ENCODE assay signal across 16 cellular contexts in the genomic region with DNA sequence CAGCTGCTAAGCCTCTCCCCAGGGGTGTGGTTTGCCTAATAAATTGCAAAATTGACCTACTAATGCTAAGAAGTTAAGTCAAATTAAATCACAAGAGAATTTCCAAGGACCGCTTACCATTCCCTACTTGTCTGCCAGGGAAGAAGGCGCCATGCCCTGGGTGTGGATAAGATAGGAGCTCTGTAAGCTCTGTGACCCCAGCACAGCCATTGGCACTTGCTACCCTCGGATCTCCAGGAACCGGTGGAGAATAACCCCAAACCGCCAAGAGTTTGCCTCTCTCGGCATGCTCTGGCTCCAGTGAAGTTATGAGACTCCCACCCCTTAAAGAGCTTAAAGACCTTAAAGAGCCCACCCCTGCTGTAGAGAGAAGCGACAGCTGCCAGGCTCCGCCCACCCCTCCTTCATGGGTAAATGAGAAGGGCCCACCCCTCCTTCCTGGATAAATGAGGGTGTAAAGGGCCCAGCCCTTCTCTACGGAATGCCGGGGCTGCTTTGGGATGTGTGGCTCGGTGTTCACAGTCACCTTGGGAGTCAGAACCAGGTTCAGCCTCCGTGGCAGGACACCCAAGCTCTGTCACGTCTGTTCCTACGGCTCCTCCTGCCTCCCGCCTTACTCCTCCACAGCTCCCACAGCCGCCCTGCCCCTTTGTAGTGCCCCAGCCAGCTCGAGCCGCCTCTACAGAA. TPM values are rescaled to one million over a fixed set of nuclear protein-coding genes. Genes with fewer than 3 reads are reported as not detected.
A peak's percentile ranks its signal among the peaks of the same experiment; 100 is the strongest.
DNase-seq lines count a peak whose midpoint lies in the region; TF ChIP-seq lines count a peak whose summit lies in the region.
"Had no signal": no experiment of that assay in that cellular context is flagged by ENCODE, and none has a peak within 500 bp of the region (broad histone marks: within the 10 kb centered on the region; RNA-seq: fewer than 3 reads in every experiment).

No MANE protein-coding gene starts in this region.

- no peak for TF ChIP-seq CTCF in endodermal cell (conservative IDR thresholded peaks at IDR 0.05)
- TF ChIP-seq CTCF in spleen (IDR thresholded peaks at IDR 0.05 in 8 of 11, conservative IDR thresholded peaks at IDR 0.05 in 3 of 11): no peak

- DNase-seq in NCI-H1417 (lab: John Stamatoyannopoulos, UW) (peak; percentile 25 to 48 (median 27)), NCI-H1417 treated with DMSO at 0.1 percent for 48 hours (lab: John Stamatoyannopoulos, UW) (no peak), endodermal cell (peak; percentile 85), left kidney (ENCODE audit: low read depth, low spot score) (peak; percentile 82), spleen (peak; percentile 55), T-helper 1 cell (no peak), GM03348 (ENCODE audit: low spot score) (no peak), HPDE6-E6E7 (ENCODE audit: extremely low spot score) (no peak)
- DNase-seq: activated CD4-positive, CD25-positive, alpha-beta regulatory T cell treated with anti-CD3 and anti-CD28 coated beads, Interleukin-2, amount 50 U/mL, for 72 hours; HCEC 1CT; NCI-H446; stimulated activated CD4-positive, alpha-beta T cell treated with anti-CD3 and anti-CD28 coated beads, Interleukin-4, amount 100 ng/mL, for 24 hours had no signal

- peak overlapping the region; percentile 50 for H3K4me3 Mint-ChIP-seq in endodermal cell

- H3K4me1 ChIP-seq in endodermal cell (ENCODE audit: control insufficient read depth, insufficient read depth, low read length): no peaks in the 10 kb centered on the region
- H3K4me1 ChIP-seq in spleen: peaks cover 4 to 37% (median 23%) of the 10 kb centered on the region in 6 donors
- H3K4me1 ChIP-seq: parathyroid adenoma had no signal

- H3K9me3 ChIP-seq in endodermal cell (ENCODE audit: control insufficient read depth, low read length): no peaks in the 10 kb centered on the region
- H3K9me3 ChIP-seq in spleen: no peaks in the 10 kb centered on the region

- peaks cover 6% of the 10 kb centered on the region for H3K27me3 ChIP-seq in endodermal cell (ENCODE audit: control insufficient read depth, insufficient read depth, low read length, poor library complexity, severe bottlenecking)
- peaks cover 0 to 42% (median 6%) of the 10 kb centered on the region in 7 donors for H3K27me3 ChIP-seq in spleen (replicated peaks in 1 of 7)

- no peak for TF ChIP-seq POLR2A in spleen (IDR thresholded peaks at IDR 0.05)

- no peaks in the 10 kb centered on the region for H3K36me3 ChIP-seq in endodermal cell (ENCODE audit: control insufficient read depth, insufficient read depth, low read length)
- no peaks in the 10 kb centered on the region for H3K36me3 ChIP-seq in spleen

- WGBS in endodermal cell (ENCODE audit: insufficient coverage in 1 of 2, insufficient read length in 1 of 2), 2 experiments: 22 to 27% methylated on average over 5 to 18 of the region's 18 CpGs
- 58 to 70% (median 64%) methylated on average over 18 of the region's 18 CpGs for WGBS in spleen, 5 donors

- intact Hi-C loops in spleen (cut with DNase I; ENCODE audit: low total_unique reads): loop anchor here (5.0 to 10.0 kb wide), 2 partner anchors 238 to 505 kb away; no protein-coding TSS in a partner anchor

- no peak overlapping the region for H3K27ac Mint-ChIP-seq in endodermal cell
- H3K27ac Mint-ChIP-seq: activated T-helper 2 cell treated with anti-CD3 and anti-CD28 coated beads, Interferon-gamma antibody, Interleukin-2, Interleukin-4, amounts not matched to agents 10 μg/mL and 5 μg/mL and 100 μg/mL, durations not matched to agents 14 hours and 24 hours and 36 hours had no signal

- H3K4me3 ChIP-seq in endodermal cell (ENCODE audit: low read length) (no peak overlapping the region), spleen (no peak overlapping the region)

- H3K9ac ChIP-seq in endodermal cell (ENCODE audit: extremely low read depth, low read length, poor library complexity, severe bottlenecking): no peak overlapping the region
- H3K9ac ChIP-seq: KMS-11, parathyroid adenoma had no signal

- H3K27ac ChIP-seq in endodermal cell (ENCODE audit: low read depth, low read length) (no peak overlapping the region), spleen (no peak overlapping the region)
- H3K27ac ChIP-seq: epithelial cell of prostate, KMS-11, parathyroid adenoma had no signal

- no peaks in the 10 kb centered on the region for H3K9me3 Mint-ChIP-seq in endodermal cell
- H3K9me3 Mint-ChIP-seq: activated T-helper 2 cell treated with anti-CD3 and anti-CD28 coated beads, Interferon-gamma antibody, Interleukin-2, Interleukin-4, amounts not matched to agents 10 μg/mL and 5 μg/mL and 100 μg/mL, durations not matched to agents 14 hours and 24 hours and 36 hours had no signal

- peaks cover 47% of the 10 kb centered on the region for H3K27me3 Mint-ChIP-seq in endodermal cell (ENCODE audit: insufficient read depth)

- H3K4me1 Mint-ChIP-seq in endodermal cell: peaks cover 18% of the 10 kb centered on the region

- no peaks in the 10 kb centered on the region for H3K36me3 Mint-ChIP-seq in endodermal cell (ENCODE audit: low read depth)

RNA-seq across cellular contexts. Expression of gene NEURL1B, which starts 59.1 kb away (rescaled TPM):
- total RNA-seq in endodermal cell: 1 to 10 TPM; 4.9 to 6.3 TPM
- polyA plus RNA-seq in endodermal cell (2013, experiment 1 of 2): 10.1 TPM
- 11.1 TPM for polyA plus RNA-seq in endodermal cell (2013, experiment 2 of 2)
- 1 to 10 TPM in 6 of 7 donors, under 1 TPM in 1; 0.85 to 2.5 (median 1.6) TPM for total RNA-seq in spleen
- polyA plus RNA-seq in spleen: 1 to 10 TPM in 1 of 3 donors, under 1 TPM in 2; 0.26 to 1.0 (median 0.49) TPM

Comparison
In these comparisons a context has a peak if more than half of its experiments do, and no peak if none do; other contexts are left out.
1. DNase-seq: peak in NCI-H1417 (3 of 3), endodermal cell (single experiment), left kidney (single experiment) and spleen (single experiment); none in NCI-H1417 treated with DMSO at 0.1 percent for 48 hours (single experiment), T-helper 1 cell (0 of 5), GM03348 (single experiment) and HPDE6-E6E7 (single experiment).